Comparison of ENCODE assay signal across 1 cellular context in genomic region chr2:54609647-54610046, GRCh38.
A peak's percentile ranks its signal among the peaks of the same experiment; 100 is the strongest.
TF ChIP-seq lines count a peak whose summit lies in the region.

No MANE protein-coding gene starts in this region.

TF ChIP-seq in HepG2, 621 proteins besides CTCF, POLR2A, EP300 and RAD21 (continued from another document and continues in another):
- TF ChIP-seq ZNF318 (CRISPR knock-in tag; IDR thresholded peaks at IDR 0.05) = no peak
- peak; percentile 20; the same call in 1 of the 2 replicates for TF ChIP-seq GMEB1 (CRISPR knock-in tag; IDR thresholded peaks at IDR 0.05; ENCODE audit: borderline replicate concordance)
- TF ChIP-seq ZNF12 (CRISPR knock-in tag; IDR thresholded peaks at IDR 0.05) = no peak
- TF ChIP-seq RCOR2 (CRISPR knock-in tag; IDR thresholded peaks at IDR 0.05) = 0 out of 2 replicates have a peak, but pooled peaks have one; percentile 59
- peak; percentile 66 for TF ChIP-seq TGIF2 (CRISPR knock-in tag; IDR thresholded peaks at IDR 0.05)
- 0 out of 2 replicates have a peak, but pooled peaks have one; percentile 32 for TF ChIP-seq ZNF292 (CRISPR knock-in tag; IDR thresholded peaks at IDR 0.05; ENCODE audit: borderline replicate concordance, low read depth)
- TF ChIP-seq TBX2 (CRISPR knock-in tag; IDR thresholded peaks at IDR 0.05; ENCODE audit: borderline replicate concordance) = 0 out of 2 replicates have a peak, but pooled peaks have one; percentile 52
- no peak for TF ChIP-seq CREB3 (CRISPR knock-in tag; IDR thresholded peaks at IDR 0.05)
- TF ChIP-seq ZNF646 (CRISPR knock-in tag; IDR thresholded peaks at IDR 0.05) = no peak
- TF ChIP-seq ZNF367 (CRISPR knock-in tag; IDR thresholded peaks at IDR 0.05; ENCODE audit: borderline replicate concordance) = no peak
- no peak for TF ChIP-seq HNRNPLL (IDR thresholded peaks at IDR 0.05; ENCODE audit: low read depth, low read length, poor library complexity, severe bottlenecking)
- no peak for TF ChIP-seq ZSCAN30 (CRISPR knock-in tag; IDR thresholded peaks at IDR 0.05)
- no peak for TF ChIP-seq ZNF10 (CRISPR knock-in tag; IDR thresholded peaks at IDR 0.05; ENCODE audit: borderline replicate concordance, low read depth)
- TF ChIP-seq SNAPC5 (CRISPR knock-in tag; IDR thresholded peaks at IDR 0.05; ENCODE audit: borderline replicate concordance) = no peak
- no peak for TF ChIP-seq HINFP (CRISPR knock-in tag; IDR thresholded peaks at IDR 0.05; ENCODE audit: low read depth)
- TF ChIP-seq NFIC (IDR thresholded peaks at IDR 0.05; ENCODE audit: low read length) = no peak
- no peak for TF ChIP-seq SIX1 (CRISPR knock-in tag; IDR thresholded peaks at IDR 0.05; ENCODE audit: borderline replicate concordance)
- TF ChIP-seq ELF1 (CRISPR knock-in tag; IDR thresholded peaks at IDR 0.05) = no peak
- no peak for TF ChIP-seq ZNF160 (CRISPR knock-in tag; IDR thresholded peaks at IDR 0.05)
- no peak for TF ChIP-seq TFDP2 (CRISPR knock-in tag; IDR thresholded peaks at IDR 0.05)
- TF ChIP-seq ZNF329 (CRISPR knock-in tag; IDR thresholded peaks at IDR 0.05; ENCODE audit: low read depth) = no peak
- TF ChIP-seq HOXA3 (CRISPR knock-in tag; IDR thresholded peaks at IDR 0.05) = 0 out of 2 replicates have a peak, but pooled peaks have one; percentile 21
- TF ChIP-seq HDAC1 (CRISPR knock-in tag; IDR thresholded peaks at IDR 0.05) = peak; percentile 71
- TF ChIP-seq SAP130 (CRISPR knock-in tag; IDR thresholded peaks at IDR 0.05; ENCODE audit: low read depth) = peak; percentile 71
- TF ChIP-seq POGK (CRISPR knock-in tag; conservative IDR thresholded peaks at IDR 0.05) = no peak
- TF ChIP-seq ZNF512 (CRISPR knock-in tag; IDR thresholded peaks at IDR 0.05) = no peak
- no peak for TF ChIP-seq NFE2 (CRISPR knock-in tag; IDR thresholded peaks at IDR 0.05)
- TF ChIP-seq MLLT10 (CRISPR knock-in tag; IDR thresholded peaks at IDR 0.05) = no peak
- TF ChIP-seq DRAP1 (CRISPR knock-in tag; IDR thresholded peaks at IDR 0.05) = peak; percentile 12; the same call in 1 of the 2 replicates
- TF ChIP-seq ZNF510 (CRISPR knock-in tag; IDR thresholded peaks at IDR 0.05; ENCODE audit: low read depth) = no peak
- no peak for TF ChIP-seq ZNF552 (CRISPR knock-in tag; IDR thresholded peaks at IDR 0.05; ENCODE audit: borderline replicate concordance)
